ENCODE assay signal across 1 cellular context in genomic region chr14:23639891-23640523, GRCh38.
TF ChIP-seq lines count a peak whose summit lies in the region.

No MANE protein-coding gene starts in this region.

TF ChIP-seq in HepG2, 621 proteins besides CTCF, POLR2A, EP300 and RAD21 (continued from another document):
- no peak for TF ChIP-seq ZNF281 (CRISPR knock-in tag; IDR thresholded peaks at IDR 0.05; ENCODE audit: borderline replicate concordance)
- 0 out of 2 replicates have a peak, but pooled peaks have one; percentile 77 for TF ChIP-seq ZNF747 (CRISPR knock-in tag; IDR thresholded peaks at IDR 0.05; ENCODE audit: borderline replicate concordance)
- TF ChIP-seq ZNF788 (CRISPR knock-in tag; IDR thresholded peaks at IDR 0.05; ENCODE audit: borderline replicate concordance), result no peak
- no peak for TF ChIP-seq SP1 (IDR thresholded peaks at IDR 0.05)
- 0 out of 2 replicates have a peak, but pooled peaks have one; percentile 41 for TF ChIP-seq SP1 (CRISPR knock-in tag; IDR thresholded peaks at IDR 0.05)
- no peak for TF ChIP-seq ZNF230 (CRISPR knock-in tag; IDR thresholded peaks at IDR 0.05)
- no peak for TF ChIP-seq SP4 (CRISPR knock-in tag; IDR thresholded peaks at IDR 0.05)
- TF ChIP-seq SNAPC2 (CRISPR knock-in tag; IDR thresholded peaks at IDR 0.05), result peak; percentile 60; the same call in 1 of the 2 replicates
- 0 out of 2 replicates have a peak, but pooled peaks have one; percentile 70 for TF ChIP-seq ZBTB44 (CRISPR knock-in tag; IDR thresholded peaks at IDR 0.05)
- 0 out of 2 replicates have a peak, but pooled peaks have one; percentile 22 for TF ChIP-seq ZNF879 (CRISPR knock-in tag; IDR thresholded peaks at IDR 0.05)
- peak; percentile 27; the same call in 1 of the 2 replicates for TF ChIP-seq BRF2 (CRISPR knock-in tag; IDR thresholded peaks at IDR 0.05)
- TF ChIP-seq CREBL2 (CRISPR knock-in tag; IDR thresholded peaks at IDR 0.05; ENCODE audit: borderline replicate concordance), result 0 out of 2 replicates have a peak, but pooled peaks have one; percentile 14
- peak; percentile 13; the same call in 1 of the 2 replicates for TF ChIP-seq FIP1L1 (IDR thresholded peaks at IDR 0.05; ENCODE audit: borderline replicate concordance, insufficient read depth, low read depth, low read length)
- TF ChIP-seq GLMP (CRISPR knock-in tag; IDR thresholded peaks at IDR 0.05; ENCODE audit: borderline replicate concordance), result no peak
- 0 out of 2 replicates have a peak, but pooled peaks have one; percentile 3 for TF ChIP-seq ZBTB21 (CRISPR knock-in tag; IDR thresholded peaks at IDR 0.05)
- 0 out of 2 replicates have a peak, but pooled peaks have one; percentile 10 for TF ChIP-seq ZNF792 (CRISPR knock-in tag; IDR thresholded peaks at IDR 0.05)
- TF ChIP-seq MIER3 (CRISPR knock-in tag; IDR thresholded peaks at IDR 0.05; ENCODE audit: borderline replicate concordance), result 0 out of 2 replicates have a peak, but pooled peaks have one; percentile 13
- TF ChIP-seq ZNF569 (CRISPR knock-in tag; IDR thresholded peaks at IDR 0.05; ENCODE audit: borderline replicate concordance), result no peak
- TF ChIP-seq U2AF1 (optimal IDR thresholded peaks at IDR 0.05; ENCODE audit: low read depth, low read length), result peak; percentile 80
- 0 out of 2 replicates have a peak, but pooled peaks have one; percentile 12 for TF ChIP-seq SMYD3 (CRISPR knock-in tag; IDR thresholded peaks at IDR 0.05)
- peak; percentile 4; the same call in 1 of the 2 replicates for TF ChIP-seq ATF2 (CRISPR knock-in tag; IDR thresholded peaks at IDR 0.05)
- peak; percentile 41; the same call in 1 of the 2 replicates for TF ChIP-seq EED (CRISPR knock-in tag; IDR thresholded peaks at IDR 0.05)
- no peak for TF ChIP-seq ZSCAN31 (CRISPR knock-in tag; IDR thresholded peaks at IDR 0.05; ENCODE audit: low read depth)
- no peak for TF ChIP-seq SP140L (CRISPR knock-in tag; IDR thresholded peaks at IDR 0.05; ENCODE audit: borderline replicate concordance)
- 0 out of 2 replicates have a peak, but pooled peaks have one; percentile 36 for TF ChIP-seq ZFP1 (CRISPR knock-in tag; IDR thresholded peaks at IDR 0.05)
- TF ChIP-seq MBNL3 (CRISPR knock-in tag; conservative IDR thresholded peaks at IDR 0.05), result peak; percentile 76
- no peak for TF ChIP-seq PAX8 (CRISPR knock-in tag; IDR thresholded peaks at IDR 0.05; ENCODE audit: borderline replicate concordance)
- TF ChIP-seq HNF4G (IDR thresholded peaks at IDR 0.05; ENCODE audit: borderline replicate concordance, low read depth, low read length), result peak; percentile 6; the same call in 1 of the 2 replicates
- TF ChIP-seq HNF4G (CRISPR knock-in tag; IDR thresholded peaks at IDR 0.05; ENCODE audit: borderline replicate concordance, low read depth), result no peak
- TF ChIP-seq LCORL (IDR thresholded peaks at IDR 0.05), result no peak
- TF ChIP-seq LCORL (CRISPR knock-in tag; IDR thresholded peaks at IDR 0.05), result 0 out of 2 replicates have a peak, but pooled peaks have one; percentile 44
- peak; percentile 39 for TF ChIP-seq RBFOX2 (IDR thresholded peaks at IDR 0.05; ENCODE audit: low read depth, low read length)
- 0 out of 2 replicates have a peak, but pooled peaks have one; percentile 38 for TF ChIP-seq RFXANK (CRISPR knock-in tag; IDR thresholded peaks at IDR 0.05)
- TF ChIP-seq TGIF2 (CRISPR knock-in tag; IDR thresholded peaks at IDR 0.05), result 0 out of 2 replicates have a peak, but pooled peaks have one; percentile 43
- peak; percentile 40 for TF ChIP-seq ZSCAN5A (CRISPR knock-in tag; IDR thresholded peaks at IDR 0.05; ENCODE audit: borderline replicate concordance)
- TF ChIP-seq HNRNPL (IDR thresholded peaks at IDR 0.05; ENCODE audit: low read depth, low read length), result peak; percentile 87
- peak; percentile 71; the same call in 1 of the 2 replicates for TF ChIP-seq ZNF567 (CRISPR knock-in tag; IDR thresholded peaks at IDR 0.05; ENCODE audit: borderline replicate concordance)
- 0 out of 2 replicates have a peak, but pooled peaks have one; percentile 54 for TF ChIP-seq KLF6 (CRISPR knock-in tag; IDR thresholded peaks at IDR 0.05)
- TF ChIP-seq GTF3A (CRISPR knock-in tag; conservative IDR thresholded peaks at IDR 0.05), result 0 out of 2 replicates have a peak, but pooled peaks have one; percentile 5
- 0 out of 2 replicates have a peak, but pooled peaks have one; percentile 19 for TF ChIP-seq ZNF772 (CRISPR knock-in tag; IDR thresholded peaks at IDR 0.05)
- peak; percentile 10; the same call in 1 of the 2 replicates for TF ChIP-seq HHEX (CRISPR knock-in tag; IDR thresholded peaks at IDR 0.05)
- TF ChIP-seq ZNF546 (CRISPR knock-in tag; conservative IDR thresholded peaks at IDR 0.05), result no peak
- peak in 1 of 2 experiments; percentile 56; a peak in 1 of 4 replicates for TF ChIP-seq ATF4 (CRISPR knock-in tag; IDR thresholded peaks at IDR 0.05)
